Comparison of ENCODE assay signal across 1 cellular context in the genomic region with DNA sequence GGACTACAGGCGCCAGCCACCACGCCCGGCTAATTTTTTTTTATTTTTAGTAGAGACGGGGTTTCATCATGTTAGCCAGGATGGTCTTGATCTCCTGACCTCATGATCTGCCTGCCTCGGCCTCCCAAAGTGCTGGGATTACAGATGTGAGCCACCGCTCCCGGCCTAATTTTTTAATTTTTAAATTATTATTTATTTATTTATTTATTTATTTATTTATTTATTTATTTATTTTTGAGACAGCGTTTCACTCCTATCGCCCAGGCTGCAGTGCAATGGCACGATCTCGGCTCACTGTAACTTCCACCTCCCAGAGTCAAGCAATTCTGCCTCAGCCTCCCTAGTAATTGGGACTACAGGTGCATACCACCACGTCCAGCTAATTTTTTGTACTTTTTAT. TPM values are rescaled to one million over a fixed set of nuclear protein-coding genes. Genes with fewer than 3 reads are reported as not detected.
"Had no signal": no experiment of that assay in that cellular context is flagged by ENCODE, and none has a peak within 500 bp of the region (broad histone marks: within the 10 kb centered on the region; RNA-seq: fewer than 3 reads in every experiment).

No MANE protein-coding gene starts in this region.

RNA-seq across cellular contexts. Expression of gene C17orf107, which starts 30.3 kb away (rescaled TPM):
- total RNA-seq: ascending aorta had no signal

RNA-seq across cellular contexts. Expression of gene CHRNE, which starts 33.8 kb away (rescaled TPM):
- total RNA-seq: ascending aorta had no signal
